35 cellular contexts compared by ENCODE assay signal in the genomic region with DNA sequence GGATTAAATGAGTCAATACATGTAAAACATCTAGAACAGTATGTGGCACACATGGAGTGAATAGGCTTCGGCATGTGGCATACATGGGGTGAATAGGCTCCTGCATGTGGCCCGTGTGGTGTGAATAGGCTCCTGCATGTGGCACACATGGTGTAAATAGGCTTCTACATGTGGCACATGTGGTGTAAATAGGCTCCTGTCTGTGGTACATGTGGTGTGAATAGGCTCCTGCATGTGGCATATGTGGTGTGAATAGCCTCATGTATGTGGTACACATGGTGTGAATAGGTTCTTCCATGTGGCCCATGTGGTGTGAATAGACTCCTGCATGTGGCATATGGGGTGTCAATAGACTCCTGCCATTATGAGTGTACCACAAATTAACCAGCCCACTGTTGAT.
"Had no signal": no experiment of that assay in that cellular context is flagged by ENCODE, and none has a peak within 500 bp of the region (broad histone marks: within the 10 kb centered on the region; RNA-seq: fewer than 3 reads in every experiment).

No MANE protein-coding gene starts in this region.

- H3K9ac ChIP-seq: KMS-11 had no signal

- H3K36me3 ChIP-seq: MG63 had no signal

- H3K4me3 ChIP-seq: MG63 had no signal

- H3K9me3 ChIP-seq: MG63 had no signal

- H3K27ac ChIP-seq: KMS-11 had no signal

- H3K4me2 ChIP-seq: KMS-11 had no signal

- DNase-seq: Karpas-422, Kasumi-1, MG63, MM.1S, MV-4-11, NCI-H1048, NCI-H1092, NCI-H1092 treated with DMSO at 0.1 percent for 48 hours, NCI-H1105, NCI-H1105 treated with DMSO at 0.1 percent for 48 hours, NCI-H1417, NCI-H1417 treated with DMSO at 0.1 percent for 48 hours, NCI-H1436, NCI-H1436 treated with DMSO at 0.1 percent for 48 hours, NCI-H146, NCI-H1694, NCI-H1694 treated with DMSO at 0.1 percent for 48 hours, NCI-H187, NCI-H187 treated with DMSO at 0.1 percent for 48 hours, NCI-H1930, NCI-H2029, NCI-H2029 treated with DMSO at 0.1 percent for 48 hours, NCI-H2081, NCI-H2081 treated with DMSO at 0.1 percent for 48 hours, NCI-H2107, NCI-H2171, NCI-H2171 treated with DMSO at 0.1 percent for 48 hours, NCI-H2227 treated with DMSO at 0.1 percent for 48 hours, NCI-H226, NCI-H345, NCI-H446, NCI-H446 treated with DMSO at 0.1 percent for 48 hours, NCI-H510A, NCI-H510A treated with DMSO at 0.1 percent for 48 hours had no signal
